In genomic region chrX:114626323-114626722, GRCh38 we compare ENCODE assay signal across 11 cellular contexts. TPM values are rescaled to one million over a fixed set of nuclear protein-coding genes. Genes with fewer than 3 reads are reported as not detected.
DNase-seq lines count a peak whose midpoint lies in the region; TF ChIP-seq lines count a peak whose summit lies in the region.
"Had no signal": no experiment of that assay in that cellular context is flagged by ENCODE, and none has a peak within 500 bp of the region (broad histone marks: within the 10 kb centered on the region; RNA-seq: fewer than 3 reads in every experiment).

No MANE protein-coding gene starts in this region.

- no peaks in the 10 kb centered on the region for H3K36me3 ChIP-seq in WERI-Rb-1
- H3K36me3 ChIP-seq: ascending aorta had no signal

- peaks cover 57% of the 10 kb centered on the region for H3K27me3 ChIP-seq in WERI-Rb-1 (ENCODE audit: insufficient read depth, low read depth, severe bottlenecking)
- H3K27me3 ChIP-seq: ascending aorta had no signal

- TF ChIP-seq CTCF in C4-2B (conservative IDR thresholded peaks at IDR 0.05) (peak; percentile 62), WERI-Rb-1 (IDR thresholded peaks at IDR 0.05; ENCODE audit: low read depth, low read length) (no peak)

- no peak overlapping the region for H3K27ac ChIP-seq in C4-2B
- H3K27ac ChIP-seq in WERI-Rb-1: no peak overlapping the region
- H3K27ac ChIP-seq: ascending aorta had no signal

- peak; percentile 5 for DNase-seq in H4 (ENCODE audit: low spot score)
- peak; percentile 5 for DNase-seq in SW480 (ENCODE audit: low spot score)
- DNase-seq in kidney tubule cell (ENCODE audit: low spot score): peak; percentile 36
- no peak for DNase-seq in hippocampal formation (lab: John Stamatoyannopoulos, UW)
- DNase-seq in WERI-Rb-1: no peak
- no peak for DNase-seq in T-helper 9 cell
- DNase-seq in GM19238 (ENCODE audit: insufficient read length, low spot score): no peak
- DNase-seq: naive thymus-derived CD4-positive, alpha-beta T cell had no signal

- no peaks in the 10 kb centered on the region for H3K9me3 ChIP-seq in WERI-Rb-1 (ENCODE audit: severe bottlenecking)
- H3K9me3 ChIP-seq: ascending aorta had no signal

- no peak overlapping the region for H3K4me3 ChIP-seq in WERI-Rb-1 (ENCODE audit: low read depth, low read length)
- H3K4me3 ChIP-seq: ascending aorta had no signal

RNA-seq across cellular contexts. Expression of gene HTR2C, which starts 42.4 kb away (rescaled TPM):
- not detected in 2 replicates for total RNA-seq in H4 (2014; rRNA removed; shearing (Covaris generic))
- total RNA-seq: ascending aorta; naive thymus-derived CD4-positive, alpha-beta T cell; T-helper 1 cell treated with Interleukin-12 subunit alpha and Interleukin-12 subunit beta and Interleukin-4 antibody, amounts not matched to agents 30 ng/mL and 1 ng/mL, for 36 hours had no signal

Comparison
In these comparisons a context has a peak if more than half of its experiments do, and no peak if none do; other contexts are left out.
1. DNase-seq: peak in H4 (single experiment), SW480 (single experiment) and kidney tubule cell (single experiment); none in hippocampal formation (0 of 2), WERI-Rb-1 (single experiment), T-helper 9 cell (single experiment) and GM19238 (single experiment).